In genomic region chr19:5339470-5339949, GRCh38 we compare ENCODE assay signal across 8 cellular contexts. TPM values are rescaled to one million over a fixed set of nuclear protein-coding genes. Genes with fewer than 3 reads are reported as not detected.
DNase-seq lines count a peak whose midpoint lies in the region; ATAC-seq and TF ChIP-seq lines count a peak whose summit lies in the region.

No MANE protein-coding gene starts in this region.

- no peak for ATAC-seq in stimulated activated naive CD8-positive, alpha-beta T cell treated with anti-CD3 and anti-CD28 coated beads, Interleukin-15, Interleukin-2, amounts not matched to agents 100 U/mL and 50 U/mL, for 24 hours

- dilution Hi-C loops in mammary epithelial cell (cut with HindIII; ENCODE audit: low sequenced_read_pairs) = loop anchor here (5.0 kb wide), 1 partner anchor 132 kb away; no protein-coding TSS in a partner anchor

- H3K4ac ChIP-seq in mesenchymal stem cell (ENCODE audit: low read depth in 1 of 2, low read length in 2 of 2) = no peak overlapping the region

- H3K4me3 ChIP-seq in mammary epithelial cell (replicated peaks in 1 of 3; ENCODE audit: insufficient read depth in 1 of 3, low read depth in 2 of 3, low read length in 3 of 3) = peak overlapping the region in 2 of 3 experiments; percentile 39 to 54
- H3K4me3 ChIP-seq in mesenchymal stem cell (ENCODE audit: insufficient read depth in 1 of 2, low read depth in 1 of 2, low read length in 2 of 2) = peak overlapping the region; percentile 65 to 66

- H3K27ac Mint-ChIP-seq in stimulated activated naive CD8-positive, alpha-beta T cell treated with anti-CD3 and anti-CD28 coated beads, Interleukin-15, Interleukin-2, amounts not matched to agents 100 ng/mL and 50 ng/mL, for 24 hours = no peak overlapping the region

- peaks cover 23% of the 10 kb centered on the region for H3K4me1 Mint-ChIP-seq in stimulated activated naive CD8-positive, alpha-beta T cell treated with anti-CD3 and anti-CD28 coated beads, Interleukin-15, Interleukin-2, amounts not matched to agents 100 ng/mL and 50 ng/mL, for 24 hours (ENCODE audit: low read depth)

- H4K91ac ChIP-seq in mesenchymal stem cell (ENCODE audit: low read length) = no peak overlapping the region

- peak overlapping the region; percentile 75 for H2AFZ ChIP-seq in mammary epithelial cell (ENCODE audit: low read depth, low read length)
- no peak overlapping the region for H2AFZ ChIP-seq in mesenchymal stem cell (ENCODE audit: low read depth, low read length)

- H2BK5ac ChIP-seq in mesenchymal stem cell (ENCODE audit: low read depth, low read length, poor library complexity, severe bottlenecking) = no peak overlapping the region

- no peak overlapping the region for H3K14ac ChIP-seq in mesenchymal stem cell (ENCODE audit: low read length in 2 of 2)

- peak overlapping the region; percentile 96 for H2BK15ac ChIP-seq in mesenchymal stem cell (ENCODE audit: low read depth, poor library complexity, severe bottlenecking)

- H3K79me1 ChIP-seq in mesenchymal stem cell (replicated peaks; ENCODE audit: low read length, poor library complexity, severe bottlenecking) = no peaks in the 10 kb centered on the region

- no peak overlapping the region for H2BK12ac ChIP-seq in mesenchymal stem cell (ENCODE audit: low read length in 2 of 2)

- no peak overlapping the region for H3K18ac ChIP-seq in mesenchymal stem cell (ENCODE audit: low read depth in 1 of 2, low read length in 2 of 2)

- no peaks in the 10 kb centered on the region for H4K20me1 ChIP-seq in mammary epithelial cell (ENCODE audit: insufficient read depth, low read length)

- DNase-seq in stimulated activated naive CD8-positive, alpha-beta T cell treated with anti-CD3 and anti-CD28 coated beads, Interleukin-15, Interleukin-2, amounts not matched to agents 100 U/mL and 50 U/mL, for 24 hours = no peak
- no peak for DNase-seq in mammary epithelial cell
- no peak for DNase-seq in mesenchymal stem cell
- no peak for DNase-seq in NCI-H1105 (lab: John Stamatoyannopoulos, UW)
- DNase-seq in KG1 (lab: John Stamatoyannopoulos, UW) = no peak
- no peak for DNase-seq in effector CD4-positive, alpha-beta T cell
- no peak for DNase-seq in GM19238 (ENCODE audit: insufficient read length, low spot score)

- H3K27me3 ChIP-seq in mammary epithelial cell (ENCODE audit: insufficient read depth, low read length) (peaks cover 11% of the 10 kb centered on the region), mesenchymal stem cell (ENCODE audit: control insufficient read depth in 1 of 2, insufficient read depth in 1 of 2, low read length in 2 of 2) (peaks cover 49 to 50% of the 10 kb centered on the region in 2 experiments)

- no peak overlapping the region for H3K9ac ChIP-seq in mammary epithelial cell (ENCODE audit: insufficient read depth, low read length)
- peak overlapping the region; percentile 43 for H3K9ac ChIP-seq in mesenchymal stem cell (ENCODE audit: low read length)

- H2AK5ac ChIP-seq in mesenchymal stem cell (ENCODE audit: low read length, severe bottlenecking) = no peak overlapping the region

- no peaks in the 10 kb centered on the region for H3K9me3 Mint-ChIP-seq in stimulated activated naive CD8-positive, alpha-beta T cell treated with anti-CD3 and anti-CD28 coated beads, Interleukin-15, Interleukin-2, amounts not matched to agents 100 ng/mL and 50 ng/mL, for 24 hours

- no TSS peak for BruUV-seq in mammary epithelial cell (replicated peaks; lab: Mats Ljungman, UMichigan)

- peak overlapping the region in 1 of 2 experiments; percentile 43 for H3K23ac ChIP-seq in mesenchymal stem cell (ENCODE audit: low read length in 2 of 2)

- in situ Hi-C loops in mammary epithelial cell (cut with MboI; ENCODE audit: low sequenced_read_pairs in 2 of 2) = no loop called here

- CTCF ChIA-PET in mammary epithelial cell (lab: Charles Lee; ENCODE audit: low non-redundant PET) = no interaction called here

- no peaks in the 10 kb centered on the region for H3K79me2 ChIP-seq in mammary epithelial cell (ENCODE audit: insufficient read depth, low read length)

- H3K27ac ChIP-seq in mammary epithelial cell (ENCODE audit: insufficient read depth, low read depth, low read length) (no peak overlapping the region), mesenchymal stem cell (ENCODE audit: low read length, poor library complexity, severe bottlenecking) (no peak overlapping the region)

- H3K36me3 Mint-ChIP-seq in stimulated activated naive CD8-positive, alpha-beta T cell treated with anti-CD3 and anti-CD28 coated beads, Interleukin-15, Interleukin-2, amounts not matched to agents 100 ng/mL and 50 ng/mL, for 24 hours (ENCODE audit: low read depth) = no peaks in the 10 kb centered on the region

- H3K4me1 ChIP-seq in mammary epithelial cell (ENCODE audit: insufficient read depth, low read length) = peaks cover 7% of the 10 kb centered on the region
- H3K4me1 ChIP-seq in mesenchymal stem cell (ENCODE audit: control insufficient read depth, insufficient read depth, low read depth, low read length) = peaks cover 21% of the 10 kb centered on the region

- H3K27me3 Mint-ChIP-seq in stimulated activated naive CD8-positive, alpha-beta T cell treated with anti-CD3 and anti-CD28 coated beads, Interleukin-15, Interleukin-2, amounts not matched to agents 100 ng/mL and 50 ng/mL, for 24 hours = peaks cover 63% of the 10 kb centered on the region

- H3K9me3 ChIP-seq in mammary epithelial cell (replicated peaks; ENCODE audit: insufficient read depth, low read length) (no peaks in the 10 kb centered on the region), mesenchymal stem cell (ENCODE audit: control insufficient read depth, low read length) (no peaks in the 10 kb centered on the region)

- no peak overlapping the region for H4K8ac ChIP-seq in mesenchymal stem cell (ENCODE audit: low read length)

- H3K4me2 ChIP-seq in mammary epithelial cell (ENCODE audit: insufficient read depth, low read depth, low read length) (peak overlapping the region; percentile 96), mesenchymal stem cell (ENCODE audit: low read length, poor library complexity, severe bottlenecking) (peak overlapping the region; percentile 95)

- WGBS in mammary epithelial cell (ENCODE audit: low coverage, missing lambda C conversion rate) = 6% methylated on average over 2 of the region's 34 CpGs
- under 1% methylated on average over 10 of the region's 34 CpGs for WGBS in mesenchymal stem cell

- intact Hi-C loops in mammary epithelial cell (cut with micrococcal nuclease) = no loop called here

- H3K36me3 ChIP-seq in mammary epithelial cell (ENCODE audit: insufficient read depth, low read length) (no peaks in the 10 kb centered on the region), mesenchymal stem cell (ENCODE audit: control insufficient read depth in 1 of 2, insufficient read depth in 2 of 2, low read depth in 1 of 2, low read length in 2 of 2) (no peaks in the 10 kb centered on the region)

- peak overlapping the region; percentile 37 for H3K4me3 Mint-ChIP-seq in stimulated activated naive CD8-positive, alpha-beta T cell treated with anti-CD3 and anti-CD28 coated beads, Interleukin-15, Interleukin-2, amounts not matched to agents 100 ng/mL and 50 ng/mL, for 24 hours

- no peak for TF ChIP-seq CTCF in mammary epithelial cell (conservative IDR thresholded peaks at IDR 0.05 in 1 of 2, IDR thresholded peaks at IDR 0.05 in 1 of 2; ENCODE audit: extremely low read depth in 1 of 2, insufficient read depth in 1 of 2, low read depth in 1 of 2, low read length in 2 of 2)

- H2BK120ac ChIP-seq in mesenchymal stem cell (ENCODE audit: low read depth, low read length) = no peak overlapping the region

RNA-seq across cellular contexts. Expression of gene PTPRS, which starts 1.1 kb away (rescaled TPM):
- 10 to 100 TPM; 32.2 to 93.4 TPM for total RNA-seq in mammary epithelial cell
- 8.0 TPM for polyA plus RNA-seq in mammary epithelial cell
- polyA minus RNA-seq in mammary epithelial cell = 22.9 TPM
- polyA plus RNA-seq in mesenchymal stem cell (2013, experiment 1 of 2) = 35.3 TPM
- polyA plus RNA-seq in mesenchymal stem cell (2013, experiment 2 of 2) = 33.9 TPM
